ENCODE assay signal across 21 cellular contexts in genomic region chr7:56157238-56157790, GRCh38. TPM values are rescaled to one million over a fixed set of nuclear protein-coding genes. Genes with fewer than 3 reads are reported as not detected.
"Had no signal": no experiment of that assay in that cellular context is flagged by ENCODE, and none has a peak within 500 bp of the region (broad histone marks: within the 10 kb centered on the region; RNA-seq: fewer than 3 reads in every experiment).

No MANE protein-coding gene starts in this region.

- H3K4me3 Mint-ChIP-seq: activated CD4-positive, alpha-beta memory T cell treated with anti-CD3 and anti-CD28 coated beads for 36 hours; activated CD4-positive, alpha-beta T cell treated with anti-CD3 and anti-CD28 coated beads for 36 hours; activated CD8-positive, alpha-beta memory T cell treated with anti-CD3 and anti-CD28 coated beads, Interleukin-2, amount 10 ng/mL, durations not matched to agents 7 days and 5 days; endodermal cell; naive thymus-derived CD8-positive, alpha-beta T cell; stimulated activated naive B cell treated with anti-CD40 and anti-IgM and Interleukin-4, amounts not matched to agents 10 μg/mL and 1 μg/mL and 100 μg/mL, for 72 hours had no signal

- FAIRE-seq: frontal cortex had no signal

- DNase-seq: activated CD4-positive, alpha-beta memory T cell treated with anti-CD3 and anti-CD28 coated beads for 36 hours; activated CD4-positive, alpha-beta T cell treated with anti-CD3 and anti-CD28 coated beads for 36 hours; activated CD8-positive, alpha-beta memory T cell treated with anti-CD3 and anti-CD28 coated beads, Interleukin-2, amount 10 ng/mL, durations not matched to agents 7 days and 5 days; activated effector memory CD4-positive, alpha-beta T cell treated with anti-CD3 and anti-CD28 coated beads, Interleukin-2, amount 50 U/mL, for 16 hours; activated T-cell treated with anti-CD3 and anti-CD28 coated beads, Interleukin-2, amount 50 U/mL, for 48 hours; amniotic stem cell; dorsolateral prefrontal cortex; endodermal cell; head of caudate nucleus; mesenchymal stem cell; naive thymus-derived CD8-positive, alpha-beta T cell; posterior cingulate gyrus; stimulated activated CD4-positive, alpha-beta T cell treated with anti-CD3 and anti-CD28 coated beads, Interleukin-2, amount 100 ng/mL, for 48 hours; stimulated activated naive B cell treated with anti-CD40 and anti-IgM and Interleukin-4, amounts not matched to agents 10 μg/mL and 1 μg/mL and 100 μg/mL, for 72 hours; tibial artery; uterus had no signal

- H3K9me3 ChIP-seq: uterus had no signal

- H3K4me3 ChIP-seq: dorsolateral prefrontal cortex, tibial artery, uterus had no signal

- H3K36me3 ChIP-seq: neutrophil, tibial artery, uterus had no signal

- ATAC-seq: activated CD4-positive, alpha-beta T cell treated with anti-CD3 and anti-CD28 coated beads for 36 hours; activated CD8-positive, alpha-beta memory T cell treated with anti-CD3 and anti-CD28 coated beads, Interleukin-2, amount 10 ng/mL, durations not matched to agents 7 days and 5 days; activated naive CD4-positive, alpha-beta T cell treated with anti-CD3 and anti-CD28 coated beads, Interleukin-2, amount 50 U/mL, for 72 hours; naive thymus-derived CD8-positive, alpha-beta T cell; stimulated activated naive B cell treated with anti-CD40 and anti-IgM and Interleukin-4, amounts not matched to agents 10 μg/mL and 1 μg/mL and 100 μg/mL, for 72 hours had no signal

- H3K4me1 ChIP-seq: tibial artery, uterus had no signal

- H3K27me3 ChIP-seq: neutrophil, tibial artery, uterus had no signal

- H3K27ac ChIP-seq: dorsolateral prefrontal cortex, neutrophil, tibial artery, uterus had no signal

- H3K36me3 Mint-ChIP-seq: activated CD8-positive, alpha-beta memory T cell treated with anti-CD3 and anti-CD28 coated beads, Interleukin-2, amount 10 ng/mL, durations not matched to agents 7 days and 5 days had no signal

- H3K27ac Mint-ChIP-seq: activated CD4-positive, alpha-beta memory T cell treated with anti-CD3 and anti-CD28 coated beads for 36 hours; activated CD4-positive, alpha-beta T cell treated with anti-CD3 and anti-CD28 coated beads for 36 hours; activated CD8-positive, alpha-beta memory T cell treated with anti-CD3 and anti-CD28 coated beads, Interleukin-2, amount 10 ng/mL, durations not matched to agents 7 days and 5 days; endodermal cell; naive thymus-derived CD8-positive, alpha-beta T cell; stimulated activated naive B cell treated with anti-CD40 and anti-IgM and Interleukin-4, amounts not matched to agents 10 μg/mL and 1 μg/mL and 100 μg/mL, for 72 hours had no signal

- H3K27me3 Mint-ChIP-seq: activated CD8-positive, alpha-beta memory T cell treated with anti-CD3 and anti-CD28 coated beads, Interleukin-2, amount 10 ng/mL, durations not matched to agents 7 days and 5 days had no signal

- H3K4me1 Mint-ChIP-seq: activated CD4-positive, alpha-beta T cell treated with anti-CD3 and anti-CD28 coated beads for 36 hours; activated CD8-positive, alpha-beta memory T cell treated with anti-CD3 and anti-CD28 coated beads, Interleukin-2, amount 10 ng/mL, durations not matched to agents 7 days and 5 days; endodermal cell; naive thymus-derived CD8-positive, alpha-beta T cell; stimulated activated naive B cell treated with anti-CD40 and anti-IgM and Interleukin-4, amounts not matched to agents 10 μg/mL and 1 μg/mL and 100 μg/mL, for 72 hours had no signal

RNA-seq across cellular contexts. Expression of gene NUPR2, which starts 41.1 kb away (rescaled TPM):
- total RNA-seq: activated CD4-positive, alpha-beta memory T cell treated with anti-CD3 and anti-CD28 coated beads for 36 hours; activated CD4-positive, alpha-beta T cell treated with anti-CD3 and anti-CD28 coated beads for 36 hours; activated CD8-positive, alpha-beta memory T cell treated with anti-CD3 and anti-CD28 coated beads, Interleukin-2, amount 10 ng/mL, durations not matched to agents 7 days and 5 days; cardiac septum; endodermal cell; frontal cortex; liver; naive thymus-derived CD8-positive, alpha-beta T cell; uterus had no signal
- polyA plus RNA-seq: liver had no signal
